In the genomic region with DNA sequence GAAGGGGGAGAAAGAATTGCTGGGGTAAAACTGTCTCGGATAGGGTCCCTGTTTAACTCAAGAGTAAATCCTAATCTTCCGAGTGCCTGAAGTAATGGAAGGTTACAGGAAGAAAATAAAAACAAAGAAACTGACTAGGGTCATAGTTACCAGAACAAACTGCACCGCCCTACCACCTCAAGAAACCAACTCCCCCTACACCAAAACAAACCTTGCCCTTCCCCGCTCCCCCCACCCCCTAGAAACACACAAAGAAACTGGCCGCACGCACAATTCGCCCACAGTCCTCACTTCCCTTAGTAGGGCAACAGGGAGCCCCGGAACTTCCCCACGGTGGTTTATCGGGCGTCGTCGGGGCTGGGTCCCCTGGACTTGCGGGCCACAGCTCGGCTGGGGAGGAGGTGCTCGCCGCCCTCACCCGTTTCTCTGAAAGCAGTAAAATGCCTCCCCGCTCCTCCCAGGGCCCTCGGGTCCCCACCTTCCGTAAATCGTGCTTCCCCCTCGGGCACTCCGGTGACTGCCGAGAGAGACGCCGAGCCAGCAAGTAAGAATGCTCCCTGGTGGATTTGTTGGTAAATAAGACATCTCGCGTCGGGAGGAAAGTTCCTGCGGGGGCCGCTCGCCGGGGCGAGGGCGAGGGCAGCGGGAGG, we compare ENCODE assay signal across 8 cellular contexts. TPM values are rescaled to one million over a fixed set of nuclear protein-coding genes. Genes with fewer than 3 reads are reported as not detected.
A peak's percentile ranks its signal among the peaks of the same experiment; 100 is the strongest.
DNase-seq lines count a peak whose midpoint lies in the region; ATAC-seq and TF ChIP-seq lines count a peak whose summit lies in the region.

No MANE protein-coding gene starts in this region.

- H3K4me1 ChIP-seq in stomach = peaks cover 0 to 55% (median 24%) of the 10 kb centered on the region in 4 donors

- H3K27me3 Mint-ChIP-seq in naive B cell = no peaks in the 10 kb centered on the region

- intact Hi-C loops in stomach (cut with DNase I; ENCODE audit: low total_unique reads) = no loop called here

- H3K9me3 Mint-ChIP-seq in naive B cell = no peaks in the 10 kb centered on the region

- DNase-seq in GM06990 (ENCODE audit: extremely low read depth, insufficient read length) (peak; percentile 80), M059J (ENCODE audit: low read depth) (peak; percentile 61), naive B cell (no peak), stomach (peak; percentile 51), cerebellar nuclear complex (lab: John Stamatoyannopoulos, UW) (no peak)
- DNase-seq in activated CD4-positive, CD25-positive, alpha-beta regulatory T cell treated with anti-CD3 and anti-CD28 coated beads, Interleukin-2, amount 50 U/mL, for 72 hours = peak; percentile 72
- peak; percentile 52 for DNase-seq in effector CD8-positive, alpha-beta T cell (lab: John Stamatoyannopoulos, UW)

- H3K27me3 ChIP-seq in GM06990 (replicated peaks; ENCODE audit: control insufficient read depth, insufficient read depth, low read length) = no peaks in the 10 kb centered on the region
- H3K27me3 ChIP-seq in stomach = no peaks in the 10 kb centered on the region

- peaks cover 0 to 6% of the 10 kb centered on the region in 2 donors for H3K36me3 Mint-ChIP-seq in naive B cell

- peaks cover 28 to 61% (median 54%) of the 10 kb centered on the region in 3 donors for H3K4me1 Mint-ChIP-seq in naive B cell

- no peak for TF ChIP-seq EP300 in stomach (IDR thresholded peaks at IDR 0.05)

- ATAC-seq in GM21576 (IDR thresholded peaks at IDR 0.05; ENCODE audit: unreplicated experiment) = peak; percentile 13
- peak; percentile 39 to 40 for ATAC-seq in naive B cell (ENCODE audit: low read depth in 2 of 2)

- peak overlapping the region; percentile 88 for H3K4me3 ChIP-seq in GM06990 (replicated peaks; ENCODE audit: low read depth, low read length)
- peak overlapping the region; percentile 73 to 80 (median 78) for H3K4me3 ChIP-seq in stomach

- H3K27ac ChIP-seq in stomach = peak overlapping the region; percentile 86 to 96 (median 94)

- no peak for TF ChIP-seq CTCF in GM06990 (IDR thresholded peaks at IDR 0.05; ENCODE audit: insufficient read depth, low read length, poor library complexity, severe bottlenecking)
- TF ChIP-seq CTCF in stomach (IDR thresholded peaks at IDR 0.05) = no peak

- H3K9me3 ChIP-seq in stomach = no peaks in the 10 kb centered on the region

- peak overlapping the region; percentile 93 to 98 (median 98) for H3K27ac Mint-ChIP-seq in naive B cell

- H3K4me3 Mint-ChIP-seq in naive B cell = peak overlapping the region; percentile 85 to 99 (median 96)

- no peak for TF ChIP-seq POLR2A in stomach (IDR thresholded peaks at IDR 0.05)

- H3K36me3 ChIP-seq in GM06990 (ENCODE audit: control insufficient read depth, insufficient read depth, low read length) (no peaks in the 10 kb centered on the region; the same call in 1 of the 2 replicates), stomach (no peaks in the 10 kb centered on the region)

- WGBS in stomach, 5 donors = 3 to 7% (median 5%) methylated on average over 23 to 37 of the region's 37 CpGs

RNA-seq across cellular contexts. Expression of gene SINHCAF, which starts 2.4 kb away (rescaled TPM):
- total RNA-seq in M059J (2014; rRNA removed; shearing (Covaris generic)) = 73.0 and 86.2 TPM in 2 replicates
- polyA plus RNA-seq in naive B cell (ENCODE audit: low read depth in 6 of 6) (10 to 100 TPM; 65.6 to 89.8 (median 83.6) TPM), stomach (10 to 100 TPM; 19.1 to 24.3 (median 20.8) TPM)
- 10 to 100 TPM; 17.5 to 93.5 (median 34.5) TPM for total RNA-seq in stomach

Comparison
In these comparisons a context has a peak if more than half of its experiments do, and no peak if none do; other contexts are left out.
1. DNase-seq: peak in GM06990 (single experiment), M059J (single experiment), activated CD4-positive, CD25-positive, alpha-beta regulatory T cell treated with anti-CD3 and anti-CD28 coated beads, Interleukin-2, amount 50 U/mL, for 72 hours (single experiment), effector CD8-positive, alpha-beta T cell (single experiment) and stomach (single experiment); none in naive B cell (single experiment) and cerebellar nuclear complex (0 of 2).